11 cellular contexts compared by ENCODE assay signal in the genomic region with DNA sequence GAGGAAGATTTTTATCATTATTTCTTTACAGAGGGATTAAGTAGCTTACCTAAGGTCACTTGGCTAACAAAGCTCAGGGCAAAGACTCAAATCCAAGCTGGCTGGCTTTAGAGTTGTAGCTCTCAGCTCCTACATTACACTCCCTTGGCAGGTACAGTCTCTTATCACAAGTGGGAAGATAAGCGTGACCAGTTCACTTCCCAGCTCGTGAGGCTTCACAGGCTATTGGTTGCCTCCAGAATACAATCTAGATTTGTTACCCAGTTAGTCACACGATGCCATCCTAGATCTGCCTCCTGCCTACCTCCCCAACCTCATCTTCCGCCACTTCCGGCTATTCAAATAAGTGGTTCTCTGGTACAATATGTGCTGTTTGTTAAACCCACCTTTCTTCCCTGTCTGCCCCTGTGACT. TPM values are rescaled to one million over a fixed set of nuclear protein-coding genes. Genes with fewer than 3 reads are reported as not detected.
DNase-seq lines count a peak whose midpoint lies in the region; ATAC-seq and TF ChIP-seq lines count a peak whose summit lies in the region.
"Had no signal": no experiment of that assay in that cellular context is flagged by ENCODE, and none has a peak within 500 bp of the region (broad histone marks: within the 10 kb centered on the region; RNA-seq: fewer than 3 reads in every experiment).

No MANE protein-coding gene starts in this region.

- H3K4me3 ChIP-seq in mucosa of descending colon: no peak overlapping the region
- H3K4me3 ChIP-seq: ovary had no signal

- intact Hi-C loops in mucosa of descending colon (cut with DNase I, micrococcal nuclease): no loop called here

- TF ChIP-seq CTCF in mucosa of descending colon (IDR thresholded peaks at IDR 0.05): no peak
- no peak for TF ChIP-seq CTCF in chondrocyte (IDR thresholded peaks at IDR 0.05)

- no peaks in the 10 kb centered on the region for H3K4me1 Mint-ChIP-seq in chondrocyte (ENCODE audit: low read depth)

- peaks cover 4% of the 10 kb centered on the region for H3K27me3 Mint-ChIP-seq in chondrocyte (ENCODE audit: low read depth)
- H3K27me3 Mint-ChIP-seq: effector memory CD8-positive, alpha-beta T cell had no signal

- no peaks in the 10 kb centered on the region for H3K36me3 ChIP-seq in mucosa of descending colon (ENCODE audit: low read depth)
- H3K36me3 ChIP-seq: ovary had no signal

- DNase-seq in mucosa of descending colon: no peak
- DNase-seq in chondrocyte (ENCODE audit: low spot score): no peak
- no peak for DNase-seq in NCI-H345 (lab: John Stamatoyannopoulos, UW)
- no peak for DNase-seq in SIG-M5 (lab: John Stamatoyannopoulos, UW)
- DNase-seq in ureter (ENCODE audit: low spot score): no peak
- DNase-seq: activated naive CD4-positive, alpha-beta T cell treated with anti-CD3 and anti-CD28 coated beads, Interleukin-2, amount 50 U/mL, for 16 hours; effector memory CD8-positive, alpha-beta T cell; ovary had no signal

- H3K27ac Mint-ChIP-seq in chondrocyte (ENCODE audit: unreplicated experiment): no peak overlapping the region
- H3K27ac Mint-ChIP-seq: effector memory CD8-positive, alpha-beta T cell had no signal

- no peaks in the 10 kb centered on the region for H3K9me3 ChIP-seq in mucosa of descending colon
- H3K9me3 ChIP-seq: ovary had no signal

- H3K9me3 Mint-ChIP-seq in chondrocyte (ENCODE audit: low read depth): no peaks in the 10 kb centered on the region
- H3K9me3 Mint-ChIP-seq: effector memory CD8-positive, alpha-beta T cell had no signal

- H3K4me3 Mint-ChIP-seq in chondrocyte (ENCODE audit: unreplicated experiment): no peak overlapping the region
- H3K4me3 Mint-ChIP-seq: effector memory CD8-positive, alpha-beta T cell had no signal

- no peaks in the 10 kb centered on the region for H3K36me3 Mint-ChIP-seq in chondrocyte (ENCODE audit: low read depth)

- no peaks in the 10 kb centered on the region for H3K4me1 ChIP-seq in mucosa of descending colon (ENCODE audit: low read depth)

- peak; percentile 47 for ATAC-seq in GM18858 (IDR thresholded peaks at IDR 0.05; ENCODE audit: unreplicated experiment)
- peak; percentile 42 for ATAC-seq in GM21515 (IDR thresholded peaks at IDR 0.05; ENCODE audit: unreplicated experiment)
- ATAC-seq in HG03558 (IDR thresholded peaks at IDR 0.05; ENCODE audit: extremely low read depth, unreplicated experiment): peak; percentile 35
- ATAC-seq in mucosa of descending colon: peak; percentile 26
- ATAC-seq: effector memory CD8-positive, alpha-beta T cell had no signal

RNA-seq across cellular contexts. Expression of gene MMRN1, which starts 3.7 kb away (rescaled TPM):
- total RNA-seq in mucosa of descending colon (10 to 100 TPM in 2 of 3 donors, 1 to 10 TPM in 1; 8.8 to 40.1 (median 25.2) TPM), chondrocyte (not detected in 3 replicates), ureter (32.3 TPM)
